ENCODE assay signal across 9 cellular contexts in the genomic region with DNA sequence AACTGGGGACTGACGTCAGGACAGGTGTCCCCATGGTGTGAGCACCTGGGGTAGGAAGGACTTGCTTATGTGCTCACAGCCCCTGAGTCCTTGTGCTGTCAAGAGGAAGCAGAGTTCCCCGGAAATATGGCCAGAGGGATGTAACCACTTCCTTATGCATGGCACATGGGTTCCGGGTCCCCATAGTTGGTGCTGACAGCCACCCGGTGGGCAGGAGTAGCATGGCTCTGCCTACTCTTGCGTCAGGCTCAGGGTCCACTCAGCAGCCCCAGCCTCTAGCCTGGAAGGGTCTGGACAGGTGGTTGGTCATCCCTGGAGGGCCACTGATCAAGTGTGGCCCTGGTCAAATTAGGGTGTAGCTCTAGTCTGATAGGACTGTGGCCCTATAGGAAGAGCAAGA. TPM values are rescaled to one million over a fixed set of nuclear protein-coding genes. Genes with fewer than 3 reads are reported as not detected.
DNase-seq lines count a peak whose midpoint lies in the region; TF ChIP-seq lines count a peak whose summit lies in the region.
"Had no signal": no experiment of that assay in that cellular context is flagged by ENCODE, and none has a peak within 500 bp of the region (broad histone marks: within the 10 kb centered on the region; RNA-seq: fewer than 3 reads in every experiment).

No MANE protein-coding gene starts in this region.

- no peak for TF ChIP-seq EP300 in sigmoid colon (IDR thresholded peaks at IDR 0.05)

- H4K5ac ChIP-seq in mesendoderm (ENCODE audit: low read length), result no peak overlapping the region

- WGBS in mesendoderm (ENCODE audit: extremely low coverage, insufficient coverage, low lambda C conversion rate), result no CpG with 5 or more reads among the region's 5 CpGs
- 62 to 64% methylated on average over 5 of the region's 5 CpGs for WGBS in sigmoid colon, 2 donors

- DNase-seq in EL (peak; percentile 38), KG1 (lab: John Stamatoyannopoulos, UW) (peak; percentile 7), cardiac fibroblast (ENCODE audit: low read depth in 2 of 2) (peak; percentile 13), mesendoderm (peak; percentile 34), NCI-H2227 (lab: John Stamatoyannopoulos, UW; ENCODE audit: unreplicated experiment) (no peak), sigmoid colon (no peak)
- DNase-seq in activated T-helper 2 cell treated with anti-CD3 and anti-CD28 coated beads, Interferon-gamma antibody, Interleukin-2, Interleukin-4, amounts not matched to agents 10 μg/mL and 5 μg/mL and 100 μg/mL, durations not matched to agents 14 hours and 24 hours and 36 hours (ENCODE audit: low spot score), result no peak
- no peak for DNase-seq in activated CD4-positive, alpha-beta T cell treated with anti-CD3 and anti-CD28 coated beads for 1 hour

- TF ChIP-seq POLR2A in sigmoid colon (IDR thresholded peaks at IDR 0.05), result no peak

- no peak for TF ChIP-seq CTCF in cardiac fibroblast (IDR thresholded peaks at IDR 0.05; ENCODE audit: low read depth, low read length)
- TF ChIP-seq CTCF in sigmoid colon (IDR thresholded peaks at IDR 0.05), result peak in 1 of 4 experiments; percentile 7

- H3K9me3 ChIP-seq in sigmoid colon, result no peaks in the 10 kb centered on the region

- no peaks in the 10 kb centered on the region for H3K36me3 ChIP-seq in mesendoderm (ENCODE audit: control insufficient read depth, insufficient read depth, low read length)
- no peaks in the 10 kb centered on the region for H3K36me3 ChIP-seq in sigmoid colon

- H3K4me1 Mint-ChIP-seq in activated T-helper 2 cell treated with anti-CD3 and anti-CD28 coated beads, Interferon-gamma antibody, Interleukin-2, Interleukin-4, amounts not matched to agents 10 μg/mL and 5 μg/mL and 100 μg/mL, durations not matched to agents 14 hours and 24 hours and 36 hours (ENCODE audit: low read depth), result no peaks in the 10 kb centered on the region

- no peaks in the 10 kb centered on the region for H3K27me3 Mint-ChIP-seq in activated T-helper 2 cell treated with anti-CD3 and anti-CD28 coated beads, Interferon-gamma antibody, Interleukin-2, Interleukin-4, amounts not matched to agents 10 μg/mL and 5 μg/mL and 100 μg/mL, durations not matched to agents 14 hours and 24 hours and 36 hours (ENCODE audit: low read depth)

- no peak overlapping the region for H3K4me3 Mint-ChIP-seq in activated T-helper 2 cell treated with anti-CD3 and anti-CD28 coated beads, Interferon-gamma antibody, Interleukin-2, Interleukin-4, amounts not matched to agents 10 μg/mL and 5 μg/mL and 100 μg/mL, durations not matched to agents 14 hours and 24 hours and 36 hours (ENCODE audit: low read depth)

- H3K79me2 ChIP-seq in mesendoderm (ENCODE audit: control insufficient read depth, insufficient read depth, low read length), result no peaks in the 10 kb centered on the region

- no peak overlapping the region for H3K23ac ChIP-seq in mesendoderm (ENCODE audit: low read length)

- H3K4me2 ChIP-seq in mesendoderm (ENCODE audit: low read length), result no peak overlapping the region

- no peak overlapping the region for H3K18ac ChIP-seq in mesendoderm (ENCODE audit: low read length)

- H3K4ac ChIP-seq in mesendoderm (ENCODE audit: low read depth, low read length), result no peak overlapping the region

- no peak overlapping the region for H3K27ac Mint-ChIP-seq in activated T-helper 2 cell treated with anti-CD3 and anti-CD28 coated beads, Interferon-gamma antibody, Interleukin-2, Interleukin-4, amounts not matched to agents 10 μg/mL and 5 μg/mL and 100 μg/mL, durations not matched to agents 14 hours and 24 hours and 36 hours

- H3K4me3 ChIP-seq in cardiac fibroblast (replicated peaks in 1 of 2; ENCODE audit: low read depth in 2 of 2, low read length in 2 of 2), result no peak overlapping the region
- no peak overlapping the region for H3K4me3 ChIP-seq in mesendoderm (ENCODE audit: low read length)
- no peak overlapping the region for H3K4me3 ChIP-seq in sigmoid colon
- H3K4me3 ChIP-seq: SK-N-MC had no signal

- H3K36me3 Mint-ChIP-seq in activated T-helper 2 cell treated with anti-CD3 and anti-CD28 coated beads, Interferon-gamma antibody, Interleukin-2, Interleukin-4, amounts not matched to agents 10 μg/mL and 5 μg/mL and 100 μg/mL, durations not matched to agents 14 hours and 24 hours and 36 hours (ENCODE audit: low read depth), result no peaks in the 10 kb centered on the region

- no peak overlapping the region for H3K9ac ChIP-seq in mesendoderm (ENCODE audit: low read length)

- H3K27ac ChIP-seq in mesendoderm (ENCODE audit: low read depth, low read length), result no peak overlapping the region
- no peak overlapping the region for H3K27ac ChIP-seq in sigmoid colon
- H3K27ac ChIP-seq: SK-N-MC had no signal

- H3K4me1 ChIP-seq in mesendoderm (ENCODE audit: control insufficient read depth, low read depth, low read length), result peaks cover under 1% of the 10 kb centered on the region
- no peaks in the 10 kb centered on the region for H3K4me1 ChIP-seq in sigmoid colon

- H3K27me3 ChIP-seq in mesendoderm (ENCODE audit: insufficient read depth, low read length, poor library complexity) (no peaks in the 10 kb centered on the region), sigmoid colon (no peaks in the 10 kb centered on the region)

- H2BK15ac ChIP-seq in mesendoderm (replicated peaks; ENCODE audit: low read depth), result no peak overlapping the region

- H3K56ac ChIP-seq in mesendoderm (ENCODE audit: low read length), result no peak overlapping the region

- H2BK120ac ChIP-seq in mesendoderm (ENCODE audit: low read depth, low read length), result no peak overlapping the region

- intact Hi-C loops in activated T-helper 2 cell treated with anti-CD3 and anti-CD28 coated beads, Interferon-gamma antibody, Interleukin-2, Interleukin-4, amounts not matched to agents 10 μg/mL and 5 μg/mL and 100 μg/mL, durations not matched to agents 14 hours and 24 hours and 36 hours (cut with micrococcal nuclease), result no loop called here
- intact Hi-C loops in sigmoid colon (cut with DNase I), result no loop called here

- no peaks in the 10 kb centered on the region for H3K79me1 ChIP-seq in mesendoderm (ENCODE audit: low read length)

- H2AK5ac ChIP-seq in mesendoderm (ENCODE audit: low read length), result no peak overlapping the region

- H3K9me3 Mint-ChIP-seq in activated T-helper 2 cell treated with anti-CD3 and anti-CD28 coated beads, Interferon-gamma antibody, Interleukin-2, Interleukin-4, amounts not matched to agents 10 μg/mL and 5 μg/mL and 100 μg/mL, durations not matched to agents 14 hours and 24 hours and 36 hours, result no peaks in the 10 kb centered on the region

- H4K8ac ChIP-seq in mesendoderm (ENCODE audit: low read depth, low read length), result no peak overlapping the region

- no peak overlapping the region for H2BK5ac ChIP-seq in mesendoderm (ENCODE audit: low read length)

RNA-seq across cellular contexts. Expression of a gene that starts 42.8 kb away (rescaled TPM):
- polyA plus RNA-seq in mesendoderm (2013, experiment 1 of 2), result 110 TPM
- 112 TPM for polyA plus RNA-seq in mesendoderm (2013, experiment 2 of 2)
- 1.2 and 2.1 TPM in 2 replicates for total RNA-seq in activated T-helper 2 cell treated with anti-CD3 and anti-CD28 coated beads, Interferon-gamma antibody, Interleukin-2, Interleukin-4, amounts not matched to agents 10 μg/mL and 5 μg/mL and 100 μg/mL, durations not matched to agents 14 hours and 24 hours and 36 hours
- 10 to 100 TPM in 3 of 4 donors, 1 to 10 TPM in 1; 7.7 to 56.8 (median 31.1) TPM for total RNA-seq in sigmoid colon
- 10 to 100 TPM; 12.0 to 18.8 (median 14.8) TPM for polyA plus RNA-seq in sigmoid colon

Comparison
In these comparisons a context has a peak if more than half of its experiments do, and no peak if none do; other contexts are left out.
1. DNase-seq: peak in EL (single experiment), KG1 (single experiment), cardiac fibroblast (2 of 2) and mesendoderm (single experiment); none in activated T-helper 2 cell treated with anti-CD3 and anti-CD28 coated beads, Interferon-gamma antibody, Interleukin-2, Interleukin-4, amounts not matched to agents 10 μg/mL and 5 μg/mL and 100 μg/mL, durations not matched to agents 14 hours and 24 hours and 36 hours (single experiment), activated CD4-positive, alpha-beta T cell treated with anti-CD3 and anti-CD28 coated beads for 1 hour (single experiment), NCI-H2227 (single experiment) and sigmoid colon (single experiment).